In the genomic region with DNA sequence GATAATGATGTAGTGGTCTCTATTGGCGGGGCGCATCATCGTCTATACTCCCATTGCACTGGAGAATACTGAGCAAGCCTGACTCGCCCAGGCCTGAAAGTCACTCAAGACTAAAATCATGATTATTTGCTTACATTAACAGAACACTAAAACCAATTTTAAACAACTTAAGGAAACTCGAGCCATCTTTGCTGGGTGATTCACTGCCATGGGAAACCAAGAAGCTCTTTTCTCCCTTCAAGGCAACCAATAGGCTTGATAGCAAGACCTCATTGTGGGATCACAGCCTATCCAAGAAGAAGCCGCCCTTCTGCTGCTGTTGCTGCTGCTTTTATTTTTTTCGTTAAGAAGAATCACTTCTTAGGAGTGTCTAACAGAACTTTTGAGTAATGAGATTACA, we compare ENCODE assay signal across 8 cellular contexts.
DNase-seq lines count a peak whose midpoint lies in the region; ATAC-seq lines count a peak whose summit lies in the region.

No MANE protein-coding gene starts in this region.

- ATAC-seq in stimulated activated memory B cell treated with anti-CD40 and anti-IgM and Interleukin-4, amounts not matched to agents 10 μg/mL and 1 μg/mL and 100 μg/mL, for 72 hours, result no peak
- no peak for ATAC-seq in T-cell (replicated peaks in 1 of 4)

- no peak overlapping the region for H3K4me3 Mint-ChIP-seq in stimulated activated memory B cell treated with anti-CD40 and anti-IgM and Interleukin-4, amounts not matched to agents 10 μg/mL and 1 μg/mL and 100 μg/mL, for 72 hours
- H3K4me3 Mint-ChIP-seq in T-cell, result no peak overlapping the region

- peak; percentile 5 for DNase-seq in NCI-H748 (lab: John Stamatoyannopoulos, UW; ENCODE audit: unreplicated experiment)
- no peak for DNase-seq in NCI-H748 treated with DMSO at 0.1 percent for 48 hours (lab: John Stamatoyannopoulos, UW)
- DNase-seq in SJSA1 (ENCODE audit: low read depth in 1 of 2, low spot score in 2 of 2), result peak; percentile 52 to 73
- DNase-seq in fibroblast of peridontal ligament (ENCODE audit: extremely low read depth), result peak; percentile 99
- no peak for DNase-seq in T-cell
- no peak for DNase-seq in islet precursor cell
- no peak for DNase-seq in KG1 (lab: John Stamatoyannopoulos, UW)

- no peaks in the 10 kb centered on the region for H3K27me3 ChIP-seq in SJSA1 (replicated peaks)

- H3K4me1 ChIP-seq in SJSA1 (replicated peaks), result peaks cover 75% of the 10 kb centered on the region

- H3K36me3 Mint-ChIP-seq in stimulated activated memory B cell treated with anti-CD40 and anti-IgM and Interleukin-4, amounts not matched to agents 10 μg/mL and 1 μg/mL and 100 μg/mL, for 72 hours, result peaks cover 49% of the 10 kb centered on the region
- peaks cover 59% of the 10 kb centered on the region for H3K36me3 Mint-ChIP-seq in T-cell

- peak overlapping the region; percentile 86 for H3K27ac ChIP-seq in SJSA1

- CTCF ChIA-PET in T-cell (lab: Charles Lee), result no interaction called here

- H3K36me3 ChIP-seq in SJSA1, result 0 out of 2 replicates have a peak, but pooled peaks cover 3% of the 10 kb centered on the region

- no peak overlapping the region for H3K4me3 ChIP-seq in SJSA1

- peak overlapping the region; percentile 87 for H3K27ac Mint-ChIP-seq in stimulated activated memory B cell treated with anti-CD40 and anti-IgM and Interleukin-4, amounts not matched to agents 10 μg/mL and 1 μg/mL and 100 μg/mL, for 72 hours
- H3K27ac Mint-ChIP-seq in T-cell, result peak overlapping the region in 1 of 2 donors; percentile 83

- POLR2A ChIA-PET in T-cell (lab: Charles Lee), result no interaction called here

- no peaks in the 10 kb centered on the region for H3K9me3 ChIP-seq in SJSA1 (replicated peaks)

- H3K27me3 Mint-ChIP-seq in stimulated activated memory B cell treated with anti-CD40 and anti-IgM and Interleukin-4, amounts not matched to agents 10 μg/mL and 1 μg/mL and 100 μg/mL, for 72 hours, result no peaks in the 10 kb centered on the region
- no peaks in the 10 kb centered on the region for H3K27me3 Mint-ChIP-seq in T-cell

- no peaks in the 10 kb centered on the region for H3K9me3 Mint-ChIP-seq in stimulated activated memory B cell treated with anti-CD40 and anti-IgM and Interleukin-4, amounts not matched to agents 10 μg/mL and 1 μg/mL and 100 μg/mL, for 72 hours
- H3K9me3 Mint-ChIP-seq in T-cell, result no peaks in the 10 kb centered on the region

- H3K4me1 Mint-ChIP-seq in stimulated activated memory B cell treated with anti-CD40 and anti-IgM and Interleukin-4, amounts not matched to agents 10 μg/mL and 1 μg/mL and 100 μg/mL, for 72 hours, result peaks cover 82% of the 10 kb centered on the region
- peaks cover 90 to 93% (median 93%) of the 10 kb centered on the region in 3 donors for H3K4me1 Mint-ChIP-seq in T-cell

Comparison
In these comparisons a context has a peak if more than half of its experiments do, and no peak if none do; other contexts are left out.
1. DNase-seq: peak in NCI-H748 (single experiment), SJSA1 (2 of 2) and fibroblast of peridontal ligament (single experiment); none in NCI-H748 treated with DMSO at 0.1 percent for 48 hours (single experiment), T-cell (0 of 34), islet precursor cell (single experiment) and KG1 (single experiment).